In genomic region chr1:1136547-1137230, GRCh38 we compare ENCODE assay signal across 10 cellular contexts. TPM values are rescaled to one million over a fixed set of nuclear protein-coding genes. Genes with fewer than 3 reads are reported as not detected.
A peak's percentile ranks its signal among the peaks of the same experiment; 100 is the strongest.
DNase-seq lines count a peak whose midpoint lies in the region; ATAC-seq and TF ChIP-seq lines count a peak whose summit lies in the region.
"Had no signal": no experiment of that assay in that cellular context is flagged by ENCODE, and none has a peak within 500 bp of the region (broad histone marks: within the 10 kb centered on the region; RNA-seq: fewer than 3 reads in every experiment).

No MANE protein-coding gene starts in this region.

- TF ChIP-seq CTCF in MM.1S (IDR thresholded peaks at IDR 0.05; ENCODE audit: low read length) (no peak), activated B cell treated with CpG ODN at 0.5 μM for 24 hours (IDR thresholded peaks at IDR 0.05) (no peak), neural progenitor cell (IDR thresholded peaks at IDR 0.05) (no peak)

- ATAC-seq in GM18505 (IDR thresholded peaks at IDR 0.05; ENCODE audit: unreplicated experiment) (peak; percentile 40), activated B cell treated with CpG ODN at 0.5 μM for 24 hours (ENCODE audit: low read depth) (peak; percentile 68), HG03039 (IDR thresholded peaks at IDR 0.05; ENCODE audit: unreplicated experiment) (no peak), GM19035 (IDR thresholded peaks at IDR 0.05; ENCODE audit: unreplicated experiment) (no peak)

- no peaks in the 10 kb centered on the region for H3K9me2 ChIP-seq in MM.1S (replicated peaks; ENCODE audit: insufficient read depth, low read length)

- CTCF ChIA-PET in activated B cell treated with CpG ODN at 0.5 μM for 24 hours (lab: Charles Lee), result interaction anchor here (0.8 to 2.0 kb wide), 3 partner anchors 15 to 114 kb away, joined by 3 to 10 read pairs (median 3); no protein-coding TSS in a partner anchor

- DNase-seq in MM.1S (peak; percentile 40), activated B cell treated with CpG ODN at 0.5 μM for 24 hours (peak; percentile 56), neural progenitor cell (ENCODE audit: low spot score) (peak; percentile 69), SHP77 treated with DMSO at 0.1 percent for 48 hours (lab: John Stamatoyannopoulos, UW) (no peak), H4 (ENCODE audit: low spot score) (no peak)

- POLR2A ChIA-PET in activated B cell treated with CpG ODN at 0.5 μM for 24 hours (lab: Charles Lee), result interaction anchor here (0.6 to 2.6 kb wide), 20 partner anchors 8 to 1093 kb away, joined by 3 to 27 read pairs (median 5); partner anchors contain the start of genes CCNL2 and TNFRSF4

- H3K9ac ChIP-seq in MM.1S (ENCODE audit: low read length) (no peak overlapping the region; the same call in 1 of the 2 replicates), neural progenitor cell (no peak overlapping the region)

- H3K36me3 ChIP-seq in MM.1S (replicated peaks; ENCODE audit: insufficient read depth, low read length) (no peaks in the 10 kb centered on the region), neural progenitor cell (no peaks in the 10 kb centered on the region)

- TF ChIP-seq POLR2A in GM18505 (IDR thresholded peaks at IDR 0.05; ENCODE audit: borderline replicate concordance, extremely low read depth, insufficient read depth, insufficient read length), result no peak

- H3K27ac ChIP-seq in MM.1S (ENCODE audit: low read length) (no peak overlapping the region; the same call in 1 of the 2 replicates), neural progenitor cell (no peak overlapping the region)

- peak overlapping the region; percentile 51; the same call in 1 of the 2 replicates for H3K4me2 ChIP-seq in MM.1S (ENCODE audit: low read depth, low read length)
- peak overlapping the region; percentile 76 for H3K4me2 ChIP-seq in neural progenitor cell

- H4K20me1 ChIP-seq in MM.1S (ENCODE audit: insufficient read depth, low read length) (no peaks in the 10 kb centered on the region), neural progenitor cell (ENCODE audit: low read depth) (no peaks in the 10 kb centered on the region)

- no peaks in the 10 kb centered on the region for H3K9me3 ChIP-seq in MM.1S (replicated peaks; ENCODE audit: insufficient read depth, low read length)
- no peaks in the 10 kb centered on the region for H3K9me3 ChIP-seq in neural progenitor cell (ENCODE audit: low read depth)

- H3F3A ChIP-seq in MM.1S (ENCODE audit: insufficient read depth, low read length) (no peaks in the 10 kb centered on the region), neural progenitor cell (ENCODE audit: low read depth) (no peaks in the 10 kb centered on the region)

- H3K4me1 Mint-ChIP-seq in activated B cell treated with CpG ODN at 0.5 μM for 24 hours (peaks cover 31% of the 10 kb centered on the region), neural progenitor cell (peaks cover 11% of the 10 kb centered on the region)

- H3K4me3 Mint-ChIP-seq in activated B cell treated with CpG ODN at 0.5 μM for 24 hours (peak overlapping the region; percentile 62), neural progenitor cell (no peak overlapping the region)
- H3K4me3 Mint-ChIP-seq: dendritic cell treated with granulocyte-macrophage colony-stimulating factor and Interleukin-4, amounts not matched to agents 40 ng/mL and 50 ng/mL, for 4 days had no signal

- H3K4me3 ChIP-seq in MM.1S (ENCODE audit: low read length), result no peak overlapping the region
- peak overlapping the region; percentile 33 for H3K4me3 ChIP-seq in neural progenitor cell

- H3K36me3 Mint-ChIP-seq in activated B cell treated with CpG ODN at 0.5 μM for 24 hours (ENCODE audit: low read depth), result no peaks in the 10 kb centered on the region
- H3K36me3 Mint-ChIP-seq in neural progenitor cell, result no peaks in the 10 kb centered on the region

- H3K79me2 ChIP-seq in MM.1S (ENCODE audit: low read length), result no peaks in the 10 kb centered on the region
- H3K79me2 ChIP-seq in neural progenitor cell (ENCODE audit: low read depth), result no peaks in the 10 kb centered on the region

- no peaks in the 10 kb centered on the region for H3K9me3 Mint-ChIP-seq in activated B cell treated with CpG ODN at 0.5 μM for 24 hours
- H3K9me3 Mint-ChIP-seq in neural progenitor cell, result peaks cover 4% of the 10 kb centered on the region
- H3K9me3 Mint-ChIP-seq: dendritic cell treated with granulocyte-macrophage colony-stimulating factor and Interleukin-4, amounts not matched to agents 40 ng/mL and 50 ng/mL, for 4 days had no signal

- H3K4me1 ChIP-seq in MM.1S (ENCODE audit: low read length) (peaks cover 14% of the 10 kb centered on the region), neural progenitor cell (peaks cover 17% of the 10 kb centered on the region)

- H3K27me3 ChIP-seq in MM.1S (replicated peaks; ENCODE audit: insufficient read depth, low read length) (peaks cover 50% of the 10 kb centered on the region), neural progenitor cell (peaks cover 24% of the 10 kb centered on the region)

- intact Hi-C loops in activated B cell treated with CpG ODN at 0.5 μM for 24 hours (cut with micrococcal nuclease), result loop anchor here (1.0 to 2.0 kb wide), 5 partner anchors 8 to 72 kb away; no protein-coding TSS in a partner anchor

- peak overlapping the region; percentile 82 for H3K27ac Mint-ChIP-seq in activated B cell treated with CpG ODN at 0.5 μM for 24 hours
- H3K27ac Mint-ChIP-seq in neural progenitor cell, result no peak overlapping the region
- H3K27ac Mint-ChIP-seq: dendritic cell treated with granulocyte-macrophage colony-stimulating factor and Interleukin-4, amounts not matched to agents 40 ng/mL and 50 ng/mL, for 4 days had no signal

- H3K27me3 Mint-ChIP-seq in activated B cell treated with CpG ODN at 0.5 μM for 24 hours, result no peaks in the 10 kb centered on the region
- H3K27me3 Mint-ChIP-seq in neural progenitor cell (ENCODE audit: insufficient read depth, low read depth), result no peaks in the 10 kb centered on the region

- H2AFZ ChIP-seq in MM.1S (ENCODE audit: low read length) (no peak overlapping the region), neural progenitor cell (replicated peaks) (no peak overlapping the region)

RNA-seq across cellular contexts. Expression of gene C1orf159, which starts 20.8 kb away (rescaled TPM):
- 20.8 and 26.5 TPM in 2 replicates for total RNA-seq in activated B cell treated with CpG ODN at 0.5 μM for 24 hours
- 8.0 and 24.0 TPM in 2 replicates for total RNA-seq in neural progenitor cell (ENCODE audit: low replicate concordance)
- 11.8 and 16.4 TPM in 2 replicates for total RNA-seq in H4 (2014; rRNA removed; shearing (Covaris generic))

RNA-seq across cellular contexts. Expression of gene TTLL10, which starts 37.0 kb away (rescaled TPM):
- total RNA-seq in activated B cell treated with CpG ODN at 0.5 μM for 24 hours, result 0.16 TPM in 1 of 2 replicates, not detected in the other
- 0.22 TPM in 1 of 2 replicates, not detected in the other for total RNA-seq in neural progenitor cell (ENCODE audit: low replicate concordance)
- not detected in 2 replicates for total RNA-seq in H4 (2014; rRNA removed; shearing (Covaris generic))
- total RNA-seq: myocyte had no signal

Comparison
In these comparisons a context has a peak if more than half of its experiments do, and no peak if none do; other contexts are left out.
1. ATAC-seq: peak in GM18505 (single experiment) and activated B cell treated with CpG ODN at 0.5 μM for 24 hours (single experiment); none in HG03039 (single experiment) and GM19035 (single experiment).
2. DNase-seq: peak in MM.1S (single experiment), activated B cell treated with CpG ODN at 0.5 μM for 24 hours (single experiment) and neural progenitor cell (single experiment); none in SHP77 treated with DMSO at 0.1 percent for 48 hours (single experiment) and H4 (single experiment).